Comparison of ENCODE assay signal across 28 cellular contexts in the genomic region with DNA sequence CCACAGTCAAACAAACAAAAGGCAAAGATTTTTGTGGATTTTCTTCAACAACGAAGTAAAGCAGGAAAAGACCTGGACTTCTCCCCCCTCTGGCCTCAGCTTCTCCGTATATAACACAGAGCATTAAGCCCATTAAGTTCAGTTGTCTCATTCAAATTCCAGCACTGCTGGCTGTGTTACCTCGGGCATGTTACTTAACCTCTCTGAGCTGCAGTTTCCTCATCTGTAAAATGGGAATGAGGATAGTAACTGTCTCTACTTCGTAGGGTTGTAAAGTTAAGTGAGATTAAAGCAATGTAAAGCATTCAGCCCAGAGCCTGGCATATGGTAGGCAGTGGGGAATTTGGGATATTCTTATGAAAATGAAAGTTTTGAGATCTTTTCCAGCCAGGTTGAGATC.
"Had no signal": no experiment of that assay in that cellular context is flagged by ENCODE, and none has a peak within 500 bp of the region (broad histone marks: within the 10 kb centered on the region; RNA-seq: fewer than 3 reads in every experiment).

No MANE protein-coding gene starts in this region.

- H3K9me3 ChIP-seq: neutrophil, pancreas, prostate gland, spleen, suprapubic skin, testis, tibial artery, transverse colon, upper lobe of right lung, uterus had no signal

- H3K4me2 ChIP-seq: smooth muscle cell had no signal

- H3K36me3 ChIP-seq: neutrophil, pancreas, prostate gland, spleen, suprapubic skin, tibial artery, transverse colon, upper lobe of right lung, uterus had no signal

- H3K4me1 ChIP-seq: pancreas, prostate gland, spleen, suprapubic skin, testis, tibial artery, transverse colon, upper lobe of right lung, uterus had no signal

- DNase-seq: naive thymus-derived CD8-positive, alpha-beta T cell; nephron progenitor cell; nucleus accumbens; pancreas; right cardiac atrium; spleen; stimulated activated CD4-positive, alpha-beta T cell treated with anti-CD3 and anti-CD28 coated beads, Interleukin-12 subunit alpha, Interleukin-12 subunit beta, amount 100 ng/mL, for 4 hours; stimulated activated CD4-positive, alpha-beta T cell treated with anti-CD3 and anti-CD28 coated beads, Interleukin-1b, Interleukin-23, amount 100 ng/mL, for 48 hours; stimulated activated CD4-positive, alpha-beta T cell treated with anti-CD3 and anti-CD28 coated beads, Interleukin-4, amount 100 ng/mL, for 1 hour; stimulated activated CD4-positive, alpha-beta T cell treated with anti-CD3 and anti-CD28 coated beads, Interleukin-4, amount 100 ng/mL, for 4 hours; stimulated activated CD8-positive, alpha-beta memory T cell treated with anti-CD3 and anti-CD28 coated beads, Interleukin-4, amount 100 ng/mL, for 48 hours; stimulated activated naive CD4-positive, alpha-beta T cell; stimulated activated naive CD8-positive, alpha-beta T cell treated with anti-CD3 and anti-CD28 coated beads, Interleukin-15, amount 100 ng/mL, for 72 hours; stimulated activated naive CD8-positive, alpha-beta T cell treated with anti-CD3 and anti-CD28 coated beads, Interleukin-15, Interleukin-2, amounts not matched to agents 100 U/mL and 50 U/mL, for 24 hours; substantia nigra; testis; tibial artery; transverse colon; upper lobe of right lung; uterus had no signal

- FAIRE-seq: pancreas had no signal

- H3K27me3 ChIP-seq: neutrophil, pancreas, spleen, suprapubic skin, testis, tibial artery, transverse colon, upper lobe of right lung, uterus had no signal

- ATAC-seq: naive thymus-derived CD8-positive, alpha-beta T cell; natural killer cell treated with Interleukin-12 subunit alpha and Interleukin-12 subunit beta and Interleukin-15 and Interleukin-18, amount 100 ng/mL, for 72 hours; pancreas; right cardiac atrium; sciatic nerve; stimulated activated memory B cell treated with anti-CD40 and anti-IgM and Interleukin-4, amounts not matched to agents 10 μg/mL and 1 μg/mL and 100 μg/mL, for 72 hours; stimulated activated naive CD8-positive, alpha-beta T cell treated with anti-CD3 and anti-CD28 coated beads, Interleukin-15, amount 100 ng/mL, for 72 hours; stimulated activated naive CD8-positive, alpha-beta T cell treated with anti-CD3 and anti-CD28 coated beads, Interleukin-15, Interleukin-2, amounts not matched to agents 100 U/mL and 50 U/mL, for 24 hours; upper lobe of right lung had no signal

- H3K4me3 ChIP-seq: pancreas, prostate gland, skin epidermis, smooth muscle cell, spleen, suprapubic skin, testis, tibial artery, transverse colon, upper lobe of right lung, uterus had no signal

- H3K27ac ChIP-seq: neutrophil, pancreas, prostate gland, skin epidermis, spleen, suprapubic skin, testis, tibial artery, transverse colon, upper lobe of right lung, uterus had no signal
